14 cellular contexts compared by ENCODE assay signal in genomic region chr1:26754086-26754874, GRCh38. TPM values are rescaled to one million over a fixed set of nuclear protein-coding genes. Genes with fewer than 3 reads are reported as not detected.
DNase-seq lines count a peak whose midpoint lies in the region; ATAC-seq, FAIRE-seq and TF ChIP-seq lines count a peak whose summit lies in the region.
"Had no signal": no experiment of that assay in that cellular context is flagged by ENCODE, and none has a peak within 500 bp of the region (broad histone marks: within the 10 kb centered on the region; RNA-seq: fewer than 3 reads in every experiment).

No MANE protein-coding gene starts in this region.

- H3K4me3 ChIP-seq in astrocyte (ENCODE audit: insufficient read depth, low read depth, low read length) (no peak overlapping the region), mesendoderm (ENCODE audit: low read length) (no peak overlapping the region)

- H3K4me3 Mint-ChIP-seq in stimulated activated naive CD8-positive, alpha-beta T cell treated with anti-CD3 and anti-CD28 coated beads, Interleukin-15, Interleukin-2, amounts not matched to agents 100 ng/mL and 50 ng/mL, for 24 hours: no peak overlapping the region
- no peak overlapping the region for H3K4me3 Mint-ChIP-seq in astrocyte (ENCODE audit: unreplicated experiment)
- H3K4me3 Mint-ChIP-seq in naive B cell: no peak overlapping the region
- H3K4me3 Mint-ChIP-seq: stimulated activated memory B cell treated with anti-CD40 and anti-IgM and Interleukin-4, amounts not matched to agents 10 μg/mL and 1 μg/mL and 100 μg/mL, for 72 hours had no signal

- no peak for DNase-seq in stimulated activated naive CD8-positive, alpha-beta T cell treated with anti-CD3 and anti-CD28 coated beads, Interleukin-15, Interleukin-2, amounts not matched to agents 100 U/mL and 50 U/mL, for 24 hours
- DNase-seq in astrocyte (ENCODE audit: low read depth) (peak; percentile 22), naive B cell (no peak), mesendoderm (no peak), SW 1271 (lab: John Stamatoyannopoulos, UW) (no peak), HK-2 (ENCODE audit: unreplicated experiment) (no peak), hypothalamus (lab: John Stamatoyannopoulos, UW) (no peak)
- DNase-seq: activated CD4-positive, alpha-beta T cell treated with anti-CD3 and anti-CD28 coated beads for 1 hour; effector CD4-positive, alpha-beta T cell; foreskin melanocyte; KG1; NCI-H1105 treated with DMSO at 0.1 percent for 48 hours had no signal

- peaks cover 37% of the 10 kb centered on the region for H3K79me1 ChIP-seq in mesendoderm (ENCODE audit: low read length)

- no peaks in the 10 kb centered on the region for H3K27me3 ChIP-seq in astrocyte (ENCODE audit: insufficient read depth, low read length)
- H3K27me3 ChIP-seq in mesendoderm (ENCODE audit: insufficient read depth, low read length, poor library complexity): no peaks in the 10 kb centered on the region

- H2AFZ ChIP-seq in astrocyte (ENCODE audit: low read depth, low read length): no peak overlapping the region

- FAIRE-seq in astrocyte (lab: Jason Lieb, UNC): no peak

- H3K36me3 ChIP-seq in astrocyte (ENCODE audit: insufficient read depth, low read length) (peaks cover 37% of the 10 kb centered on the region), mesendoderm (ENCODE audit: control insufficient read depth, insufficient read depth, low read length) (peaks cover 8% of the 10 kb centered on the region)

- no peak overlapping the region for H3K23ac ChIP-seq in mesendoderm (ENCODE audit: low read length)

- ATAC-seq in stimulated activated naive CD8-positive, alpha-beta T cell treated with anti-CD3 and anti-CD28 coated beads, Interleukin-15, Interleukin-2, amounts not matched to agents 100 U/mL and 50 U/mL, for 24 hours: no peak
- ATAC-seq in naive B cell (ENCODE audit: low read depth in 2 of 2): no peak
- ATAC-seq: stimulated activated memory B cell treated with anti-CD40 and anti-IgM and Interleukin-4, amounts not matched to agents 10 μg/mL and 1 μg/mL and 100 μg/mL, for 72 hours had no signal

- H3K36me3 Mint-ChIP-seq in stimulated activated naive CD8-positive, alpha-beta T cell treated with anti-CD3 and anti-CD28 coated beads, Interleukin-15, Interleukin-2, amounts not matched to agents 100 ng/mL and 50 ng/mL, for 24 hours (ENCODE audit: low read depth): peaks cover 63% of the 10 kb centered on the region
- H3K36me3 Mint-ChIP-seq in astrocyte (ENCODE audit: low read depth, unreplicated experiment): peaks cover 33% of the 10 kb centered on the region
- peaks cover 0 to 7% of the 10 kb centered on the region in 2 donors for H3K36me3 Mint-ChIP-seq in naive B cell

- TF ChIP-seq CTCF in astrocyte (IDR thresholded peaks at IDR 0.05; ENCODE audit: insufficient read depth, low read depth, low read length): no peak

- H3K4me1 Mint-ChIP-seq in stimulated activated naive CD8-positive, alpha-beta T cell treated with anti-CD3 and anti-CD28 coated beads, Interleukin-15, Interleukin-2, amounts not matched to agents 100 ng/mL and 50 ng/mL, for 24 hours (ENCODE audit: low read depth): peaks cover 62% of the 10 kb centered on the region
- peaks cover 10% of the 10 kb centered on the region for H3K4me1 Mint-ChIP-seq in astrocyte (ENCODE audit: low read depth, unreplicated experiment)
- H3K4me1 Mint-ChIP-seq in naive B cell: peaks cover 28 to 61% (median 39%) of the 10 kb centered on the region in 3 donors

- H3K27ac Mint-ChIP-seq in stimulated activated naive CD8-positive, alpha-beta T cell treated with anti-CD3 and anti-CD28 coated beads, Interleukin-15, Interleukin-2, amounts not matched to agents 100 ng/mL and 50 ng/mL, for 24 hours: peak overlapping the region; percentile 49
- H3K27ac Mint-ChIP-seq in astrocyte (ENCODE audit: unreplicated experiment) (no peak overlapping the region), naive B cell (peak overlapping the region; percentile 28 to 67 (median 52))
- H3K27ac Mint-ChIP-seq: stimulated activated memory B cell treated with anti-CD40 and anti-IgM and Interleukin-4, amounts not matched to agents 10 μg/mL and 1 μg/mL and 100 μg/mL, for 72 hours had no signal

- H2BK5ac ChIP-seq in mesendoderm (ENCODE audit: low read length): no peak overlapping the region

- H3K4me1 ChIP-seq in astrocyte (ENCODE audit: insufficient read depth, low read length) (peaks cover 4% of the 10 kb centered on the region), mesendoderm (ENCODE audit: control insufficient read depth, low read depth, low read length) (no peaks in the 10 kb centered on the region)

- peaks cover 82% of the 10 kb centered on the region for H4K20me1 ChIP-seq in astrocyte (ENCODE audit: insufficient read depth, low read length)

- H3K9me3 ChIP-seq in astrocyte (ENCODE audit: insufficient read depth, low read depth, low read length): no peaks in the 10 kb centered on the region

- no peak overlapping the region for H3K27ac ChIP-seq in astrocyte (ENCODE audit: low read depth, low read length)
- H3K27ac ChIP-seq in mesendoderm (ENCODE audit: low read depth, low read length): no peak overlapping the region

- no peaks in the 10 kb centered on the region for H3K9me3 Mint-ChIP-seq in stimulated activated naive CD8-positive, alpha-beta T cell treated with anti-CD3 and anti-CD28 coated beads, Interleukin-15, Interleukin-2, amounts not matched to agents 100 ng/mL and 50 ng/mL, for 24 hours
- H3K9me3 Mint-ChIP-seq in astrocyte (ENCODE audit: unreplicated experiment) (no peaks in the 10 kb centered on the region), naive B cell (no peaks in the 10 kb centered on the region)
- H3K9me3 Mint-ChIP-seq: stimulated activated memory B cell treated with anti-CD40 and anti-IgM and Interleukin-4, amounts not matched to agents 10 μg/mL and 1 μg/mL and 100 μg/mL, for 72 hours had no signal

- no peak overlapping the region for H3K4ac ChIP-seq in mesendoderm (ENCODE audit: low read depth, low read length)

- H2AK5ac ChIP-seq in mesendoderm (ENCODE audit: low read length): no peak overlapping the region

- H3K27me3 Mint-ChIP-seq in stimulated activated naive CD8-positive, alpha-beta T cell treated with anti-CD3 and anti-CD28 coated beads, Interleukin-15, Interleukin-2, amounts not matched to agents 100 ng/mL and 50 ng/mL, for 24 hours: no peaks in the 10 kb centered on the region
- H3K27me3 Mint-ChIP-seq in astrocyte (ENCODE audit: low read depth, unreplicated experiment) (no peaks in the 10 kb centered on the region), naive B cell (no peaks in the 10 kb centered on the region)
- H3K27me3 Mint-ChIP-seq: stimulated activated memory B cell treated with anti-CD40 and anti-IgM and Interleukin-4, amounts not matched to agents 10 μg/mL and 1 μg/mL and 100 μg/mL, for 72 hours had no signal

- no peak overlapping the region for H2BK120ac ChIP-seq in mesendoderm (ENCODE audit: low read depth, low read length)

- WGBS in mesendoderm (ENCODE audit: extremely low coverage, insufficient coverage, low lambda C conversion rate): no CpG with 5 or more reads among the region's 5 CpGs

- H3K79me2 ChIP-seq in astrocyte (ENCODE audit: insufficient read depth, low read length): peaks cover 96% of the 10 kb centered on the region
- H3K79me2 ChIP-seq in mesendoderm (ENCODE audit: control insufficient read depth, insufficient read depth, low read length): peaks cover 37% of the 10 kb centered on the region

- H3K4me2 ChIP-seq in astrocyte (ENCODE audit: low read length) (no peak overlapping the region), mesendoderm (ENCODE audit: low read length) (no peak overlapping the region)

- H3K18ac ChIP-seq in mesendoderm (ENCODE audit: low read length): no peak overlapping the region

- no peak overlapping the region for H2BK15ac ChIP-seq in mesendoderm (replicated peaks; ENCODE audit: low read depth)

- no peak overlapping the region for H3K56ac ChIP-seq in mesendoderm (ENCODE audit: low read length)

- H4K8ac ChIP-seq in mesendoderm (ENCODE audit: low read depth, low read length): no peak overlapping the region

- no peak overlapping the region for H3K9ac ChIP-seq in astrocyte (ENCODE audit: low read length)
- H3K9ac ChIP-seq in mesendoderm (ENCODE audit: low read length): no peak overlapping the region

- H4K5ac ChIP-seq in mesendoderm (ENCODE audit: low read length): no peak overlapping the region

RNA-seq across cellular contexts. Expression of gene PIGV, which starts 33.5 kb away (rescaled TPM):
- 7.9 and 10.6 TPM in 2 replicates for total RNA-seq in astrocyte
- polyA plus RNA-seq in naive B cell (ENCODE audit: low read depth in 6 of 6): 10 to 100 TPM in 4 of 6 donors, 1 to 10 TPM in 2; 7.8 to 14.2 (median 10.8) TPM
- polyA plus RNA-seq in mesendoderm (2013, experiment 1 of 2): 3.6 TPM
- polyA plus RNA-seq in mesendoderm (2013, experiment 2 of 2): 3.5 TPM

RNA-seq across cellular contexts. Expression of gene ARID1A, which starts 58.5 kb away (rescaled TPM):
- total RNA-seq in astrocyte: 72.3 and 85.1 TPM in 2 replicates
- polyA plus RNA-seq in naive B cell (ENCODE audit: low read depth in 6 of 6): 10 to 100 TPM in 5 of 6 donors, 1 to 10 TPM in 1; 8.8 to 38.2 (median 18.9) TPM
- polyA plus RNA-seq in mesendoderm (2013, experiment 1 of 2): 96.8 TPM
- 97.9 TPM for polyA plus RNA-seq in mesendoderm (2013, experiment 2 of 2)
